17 cellular contexts compared by ENCODE assay signal in the genomic region with DNA sequence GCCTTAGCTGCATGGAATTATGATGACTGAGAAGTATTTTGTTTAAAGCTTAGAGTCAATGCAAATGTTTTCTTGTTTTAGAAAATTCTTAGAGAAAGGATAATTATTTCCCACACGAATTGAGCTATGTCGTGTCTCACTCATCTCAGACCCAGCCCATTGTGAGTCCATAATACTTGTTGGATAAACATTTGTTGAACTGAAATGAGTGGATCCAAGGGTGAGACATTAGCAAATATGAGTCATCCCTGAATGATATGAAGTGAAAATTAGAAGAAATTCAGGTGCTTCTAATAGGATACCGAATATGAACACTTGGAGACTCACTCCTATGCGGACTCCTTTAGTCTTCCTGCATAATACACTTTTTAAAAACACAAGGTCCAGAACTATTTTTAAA.
"Had no signal": no experiment of that assay in that cellular context is flagged by ENCODE, and none has a peak within 500 bp of the region (broad histone marks: within the 10 kb centered on the region; RNA-seq: fewer than 3 reads in every experiment).

No MANE protein-coding gene starts in this region.

- ATAC-seq: gastrocnemius medialis, heart right ventricle had no signal

- H3K27me3 Mint-ChIP-seq: naive B cell, type B pancreatic cell had no signal

- H3K9me3 ChIP-seq: esophagus muscularis mucosa, gastrocnemius medialis, heart right ventricle, suprapubic skin, thyroid gland had no signal

- H3K4me3 ChIP-seq: dorsolateral prefrontal cortex, esophagus muscularis mucosa, gastrocnemius medialis, heart right ventricle, skin epidermis, suprapubic skin, thyroid gland had no signal

- H3K36me3 ChIP-seq: esophagus muscularis mucosa, gastrocnemius medialis, heart right ventricle, suprapubic skin, thyroid gland had no signal

- H3K4me3 Mint-ChIP-seq: naive B cell, nephron, type B pancreatic cell had no signal

- H3K9me3 Mint-ChIP-seq: naive B cell, nephron, type B pancreatic cell had no signal

- H3K27ac ChIP-seq: epithelial cell of prostate, esophagus muscularis mucosa, gastrocnemius medialis, skin epidermis, suprapubic skin, thyroid gland had no signal

- H3K4me1 ChIP-seq: suprapubic skin, thyroid gland had no signal

- H3K27me3 ChIP-seq: dorsolateral prefrontal cortex, esophagus muscularis mucosa, gastrocnemius medialis, heart right ventricle, suprapubic skin, thyroid gland had no signal

- H3K36me3 Mint-ChIP-seq: naive B cell, type B pancreatic cell had no signal

- DNase-seq: cortex of kidney; dorsolateral prefrontal cortex; effector CD8-positive, alpha-beta T cell; gastrocnemius medialis; heart right ventricle; hypothalamus; mesendoderm; naive B cell; stimulated activated CD4-positive, alpha-beta T cell treated with anti-CD3 and anti-CD28 coated beads, Interleukin-12 subunit alpha, Interleukin-12 subunit beta, amount 100 ng/mL, for 4 hours; stimulated activated naive CD4-positive, alpha-beta T cell treated with Interleukin-2 at 50 U/mL for 16 hours; thyroid gland had no signal
